Comparison of ENCODE assay signal across 7 cellular contexts in genomic region chr10:75119444-75120066, GRCh38. TPM values are rescaled to one million over a fixed set of nuclear protein-coding genes. Genes with fewer than 3 reads are reported as not detected.
DNase-seq lines count a peak whose midpoint lies in the region; ATAC-seq, FAIRE-seq and TF ChIP-seq lines count a peak whose summit lies in the region.
"Not testable (repeated sequence)": the region's sequence is repeated elsewhere in the genome, so short reads cannot be mapped to it uniquely, and the experiment has no call there.

No MANE protein-coding gene starts in this region.

- not testable (repeated sequence) for H3K27me3 Mint-ChIP-seq in activated B cell treated with CpG ODN at 0.5 μM for 24 hours, naive B cell

- POLR2A ChIA-PET in A549 (lab: Yijun Ruan, JAX); HEK293 (lab: Yijun Ruan, JAX); RWPE1 (lab: Yijun Ruan, JAX; ENCODE audit: low non-redundant PET); activated B cell treated with CpG ODN at 0.5 μM for 24 hours (lab: Charles Lee): not testable (repeated sequence)

- peaks cover 20% of the 10 kb centered on the region for H3K36me3 Mint-ChIP-seq in activated B cell treated with CpG ODN at 0.5 μM for 24 hours (ENCODE audit: low read depth)
- H3K36me3 Mint-ChIP-seq in naive B cell, result not testable (repeated sequence)

- FAIRE-seq in A549 (lab: Jason Lieb, UNC), result not testable (repeated sequence)

- H3K4me1 Mint-ChIP-seq in activated B cell treated with CpG ODN at 0.5 μM for 24 hours (peaks cover 53% of the 10 kb centered on the region), naive B cell (peaks cover 26 to 62% (median 30%) of the 10 kb centered on the region in 3 donors)

- not testable (repeated sequence) for H3K4me2 ChIP-seq in A549

- H3K4me3 ChIP-seq in A549; HEK293 (ENCODE audit: low read depth, low read length); psoas muscle: not testable (repeated sequence)

- TF ChIP-seq RAD21 in A549 (conservative IDR thresholded peaks at IDR 0.05 in 1 of 2, IDR thresholded peaks at IDR 0.05 in 1 of 2), result not testable (repeated sequence)

- H3K27ac Mint-ChIP-seq in activated B cell treated with CpG ODN at 0.5 μM for 24 hours, result not testable (repeated sequence)
- peak overlapping the region in 2 of 6 donors; percentile 39 to 55 for H3K27ac Mint-ChIP-seq in naive B cell

- H3K9me3 Mint-ChIP-seq in activated B cell treated with CpG ODN at 0.5 μM for 24 hours, naive B cell: not testable (repeated sequence)

- not testable (repeated sequence) for TF ChIP-seq CTCF in A549 (IDR thresholded peaks at IDR 0.05); HEK293 (tag by site-specific recombination; IDR thresholded peaks at IDR 0.05); RWPE1 (conservative IDR thresholded peaks at IDR 0.05; ENCODE audit: low read depth); activated B cell treated with CpG ODN at 0.5 μM for 24 hours (IDR thresholded peaks at IDR 0.05); psoas muscle (IDR thresholded peaks at IDR 0.05)

- H3K27ac ChIP-seq in A549; HEK293 (ENCODE audit: extremely low read depth, low read depth, low read length): not testable (repeated sequence)
- 0 out of 2 replicates have a peak overlapping the region, but pooled peaks have one; percentile 23 for H3K27ac ChIP-seq in RWPE1
- peak overlapping the region; percentile 99 for H3K27ac ChIP-seq in psoas muscle

- not testable (repeated sequence) for H3K36me3 ChIP-seq in HEK293 (ENCODE audit: control insufficient read depth in 2 of 2, insufficient read depth in 1 of 2, low read length in 2 of 2); psoas muscle (ENCODE audit: insufficient read depth in 1 of 2, low read depth in 1 of 2)

- intact Hi-C loops in activated B cell treated with CpG ODN at 0.5 μM for 24 hours (cut with micrococcal nuclease) (loop anchor here (10.0 kb wide), 1 partner anchor 945 kb away; no protein-coding TSS in a partner anchor), psoas muscle (cut with DNase I) (loop anchor here (5.0 kb wide), 2 partner anchors 38 to 43 kb away; no protein-coding TSS in a partner anchor)
- intact Hi-C loops in Right ventricle myocardium inferior (cut with DNase I), result not testable (repeated sequence)

- not testable (repeated sequence) for DNase-seq in A549 (ENCODE audit: low read depth in 1 of 2, low spot score in 1 of 2); RWPE1 (ENCODE audit: low spot score); activated B cell treated with CpG ODN at 0.5 μM for 24 hours; naive B cell; psoas muscle
- DNase-seq in Right ventricle myocardium inferior (ENCODE audit: missing footprints), result peak; percentile 39

- WGBS in A549 (ENCODE audit: missing lambda C conversion rate), result 79% methylated on average over 15 of the region's 15 CpGs
- WGBS in psoas muscle, 3 donors, result 79 to 93% (median 82%) methylated on average over 15 of the region's 15 CpGs

- not testable (repeated sequence) for ATAC-seq in A549, Right ventricle myocardium inferior, psoas muscle
- ATAC-seq in activated B cell treated with CpG ODN at 0.5 μM for 24 hours (ENCODE audit: low read depth) (peak; percentile 25), naive B cell (ENCODE audit: low read depth in 2 of 2) (peak; percentile 65 to 69)

- CTCF ChIA-PET in A549 (lab: Yijun Ruan, JAX) (interaction anchor here (1.1 to 2.0 kb wide), 3 partner anchors 8 to 62 kb away, joined by 4 to 6 read pairs (median 4); partner anchors contain the start of gene SAMD8), HEK293 (lab: Yijun Ruan, JAX) (interaction anchor here (0.6 to 0.8 kb wide), 2 partner anchors 9 to 14 kb away, joined by 3 read pairs; no protein-coding TSS in a partner anchor), RWPE1 (lab: Yijun Ruan, JAX) (interaction anchor here (0.6 to 1.0 kb wide), 3 partner anchors 20 to 150 kb away, joined by 3 read pairs; no protein-coding TSS in a partner anchor), activated B cell treated with CpG ODN at 0.5 μM for 24 hours (lab: Charles Lee) (interaction anchor here (0.6 kb wide), 1 partner anchor 872 kb away, joined by 3 read pairs; no protein-coding TSS in a partner anchor)

- H3K9me3 ChIP-seq in A549; HEK293 (ENCODE audit: control insufficient read depth, insufficient read depth, low read depth, low read length); psoas muscle: not testable (repeated sequence)

- H3K4me1 ChIP-seq in A549, result peaks cover 39% of the 10 kb centered on the region; the same call in 2 of the 3 replicates
- H3K4me1 ChIP-seq in HEK293 (ENCODE audit: control insufficient read depth, insufficient read depth, low read length), result peaks cover 30% of the 10 kb centered on the region
- peaks cover 80% of the 10 kb centered on the region for H3K4me1 ChIP-seq in psoas muscle

- not testable (repeated sequence) for H3K4me3 Mint-ChIP-seq in activated B cell treated with CpG ODN at 0.5 μM for 24 hours
- peak overlapping the region in 1 of 8 donors; percentile 41 for H3K4me3 Mint-ChIP-seq in naive B cell

- not testable (repeated sequence) for TF ChIP-seq POLR2A in A549 (IDR thresholded peaks at IDR 0.05; ENCODE audit: low read length)

- not testable (repeated sequence) for H3K27me3 ChIP-seq in psoas muscle (ENCODE audit: insufficient read depth in 3 of 3, low read length in 2 of 3)

- not testable (repeated sequence) for TF ChIP-seq EP300 in A549 (IDR thresholded peaks at IDR 0.05)

TF ChIP-seq in A549, 52 proteins besides CTCF, POLR2A, EP300 and RAD21:
- TF ChIP-seq FOSL2 (IDR thresholded peaks at IDR 0.05), result not testable (repeated sequence)
- TF ChIP-seq FOSL2 (CRISPR knock-in tag; IDR thresholded peaks at IDR 0.05), result 0 out of 2 replicates have a peak, but pooled peaks have one; percentile 8

TF ChIP-seq in HEK293, 187 proteins besides CTCF, POLR2A, EP300 and RAD21:
- peak; percentile 34; the same call in 1 of the 2 replicates for TF ChIP-seq GLIS1 (tag by site-specific recombination; IDR thresholded peaks at IDR 0.05)

RNA-seq across cellular contexts. Expression of gene SAMD8, which starts 8.1 kb away (rescaled TPM):
- 27.9 and 33.3 TPM in 2 replicates for polyA plus RNA-seq in A549 (2011; rRNA removed)
- 4.4 and 6.0 TPM in 2 replicates for polyA plus RNA-seq in A549 (2012; cell fraction: cytosol; rRNA removed)
- polyA plus RNA-seq in A549 (2012; cell fraction: nucleus; rRNA removed), result 2.8 and 4.6 TPM in 2 replicates
- 9.8 to 11.0 TPM (median 10.9 TPM) in 3 replicates for polyA plus RNA-seq in A549 (2017; fragmentation: RNase III; extraction: RNeasy Plus Mini Kit Qiagen cat#74134 plus additional on column Dnase treatment)
- polyA minus RNA-seq in A549 (2011; rRNA and poly(A)+ RNA removed), result 26.7 and 28.6 TPM in 2 replicates
- 25.8 and 29.1 TPM in 2 replicates for total RNA-seq in activated B cell treated with CpG ODN at 0.5 μM for 24 hours
- total RNA-seq in Right ventricle myocardium inferior, result 21.9 TPM
- 10 to 100 TPM; 11.9 to 20.1 (median 15.6) TPM for polyA plus RNA-seq in naive B cell (ENCODE audit: low read depth in 6 of 6)
- 10 to 100 TPM; 30.0 to 44.2 (median 35.7) TPM for total RNA-seq in psoas muscle
- polyA plus RNA-seq in psoas muscle, result 10 to 100 TPM; 10.8 to 40.3 (median 21.3) TPM
